Comparison of ENCODE assay signal across 1 cellular context in genomic region chr17:33942414-33942813, GRCh38.
A peak's percentile ranks its signal among the peaks of the same experiment; 100 is the strongest.
TF ChIP-seq lines count a peak whose summit lies in the region.

No MANE protein-coding gene starts in this region.

TF ChIP-seq in K562, 482 proteins besides CTCF, POLR2A, EP300 and RAD21 (continued from another document and continues in another):
- no peak for TF ChIP-seq CGGBP1 (CRISPR knock-in tag; IDR thresholded peaks at IDR 0.05)
- no peak for TF ChIP-seq ZKSCAN8 (CRISPR knock-in tag; IDR thresholded peaks at IDR 0.05)
- no peak for TF ChIP-seq NFYB (IDR thresholded peaks at IDR 0.05; ENCODE audit: extremely low read depth, insufficient read length)
- TF ChIP-seq ZNF12 (CRISPR knock-in tag; IDR thresholded peaks at IDR 0.05), result no peak
- no peak for TF ChIP-seq PHB (CRISPR knock-in tag; IDR thresholded peaks at IDR 0.05)
- no peak for TF ChIP-seq KAT8 (IDR thresholded peaks at IDR 0.05; ENCODE audit: low read depth)
- TF ChIP-seq ARNT (IDR thresholded peaks at IDR 0.05), result no peak
- no peak for TF ChIP-seq KDM4B (IDR thresholded peaks at IDR 0.05; ENCODE audit: borderline replicate concordance in 2 of 2, low read depth in 1 of 2)
- no peak for TF ChIP-seq MCM2 (IDR thresholded peaks at IDR 0.05; ENCODE audit: low read depth)
- TF ChIP-seq NEUROD1 (IDR thresholded peaks at IDR 0.05; ENCODE audit: borderline replicate concordance, low read depth, low read length, partially characterized antibody), result no peak
- no peak for TF ChIP-seq ILK (tag; IDR thresholded peaks at IDR 0.05; ENCODE audit: borderline replicate concordance, low read depth)
- TF ChIP-seq TCF3 (CRISPR knock-in tag; IDR thresholded peaks at IDR 0.05), result no peak
- TF ChIP-seq, protein P1, sequence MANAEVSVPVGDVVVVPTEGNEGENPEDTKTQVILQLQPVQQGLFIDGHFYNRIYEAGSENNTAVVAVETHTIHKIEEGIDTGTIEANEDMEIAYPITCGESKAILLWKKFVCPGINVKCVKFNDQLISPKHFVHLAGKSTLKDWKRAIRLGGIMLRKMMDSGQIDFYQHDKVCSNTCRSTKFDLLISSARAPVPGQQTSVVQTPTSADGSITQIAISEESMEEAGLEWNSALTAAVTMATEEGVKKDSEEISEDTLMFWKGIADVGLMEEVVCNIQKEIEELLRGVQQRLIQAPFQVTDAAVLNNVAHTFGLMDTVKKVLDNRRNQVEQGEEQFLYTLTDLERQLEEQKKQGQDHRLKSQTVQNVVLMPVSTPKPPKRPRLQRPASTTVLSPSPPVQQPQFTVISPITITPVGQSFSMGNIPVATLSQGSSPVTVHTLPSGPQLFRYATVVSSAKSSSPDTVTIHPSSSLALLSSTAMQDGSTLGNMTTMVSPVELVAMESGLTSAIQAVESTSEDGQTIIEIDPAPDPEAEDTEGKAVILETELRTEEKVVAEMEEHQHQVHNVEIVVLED (CRISPR knock-in tag; IDR thresholded peaks at IDR 0.05), result no peak
- no peak for TF ChIP-seq RERE (CRISPR knock-in tag; IDR thresholded peaks at IDR 0.05; ENCODE audit: borderline replicate concordance)
- no peak for TF ChIP-seq SMAD2 (IDR thresholded peaks at IDR 0.05; ENCODE audit: low read depth, low read length)
- TF ChIP-seq ZNF507 (tag; conservative IDR thresholded peaks at IDR 0.05), result no peak
- TF ChIP-seq ZNF347 (CRISPR knock-in tag; IDR thresholded peaks at IDR 0.05; ENCODE audit: low read depth), result no peak
- TF ChIP-seq, protein P2, sequence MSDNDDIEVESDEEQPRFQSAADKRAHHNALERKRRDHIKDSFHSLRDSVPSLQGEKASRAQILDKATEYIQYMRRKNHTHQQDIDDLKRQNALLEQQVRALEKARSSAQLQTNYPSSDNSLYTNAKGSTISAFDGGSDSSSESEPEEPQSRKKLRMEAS (CRISPR knock-in tag; IDR thresholded peaks at IDR 0.05), result no peak
- no peak for TF ChIP-seq ZNF561 (CRISPR knock-in tag; conservative IDR thresholded peaks at IDR 0.05)
- no peak for TF ChIP-seq TCF7 (IDR thresholded peaks at IDR 0.05; ENCODE audit: borderline replicate concordance)
- peak; percentile 80 for TF ChIP-seq SMARCC2 (IDR thresholded peaks at IDR 0.05; ENCODE audit: low read depth)
- no peak for TF ChIP-seq HNRNPUL1 (IDR thresholded peaks at IDR 0.05; ENCODE audit: low read length)
- TF ChIP-seq, protein P3, sequence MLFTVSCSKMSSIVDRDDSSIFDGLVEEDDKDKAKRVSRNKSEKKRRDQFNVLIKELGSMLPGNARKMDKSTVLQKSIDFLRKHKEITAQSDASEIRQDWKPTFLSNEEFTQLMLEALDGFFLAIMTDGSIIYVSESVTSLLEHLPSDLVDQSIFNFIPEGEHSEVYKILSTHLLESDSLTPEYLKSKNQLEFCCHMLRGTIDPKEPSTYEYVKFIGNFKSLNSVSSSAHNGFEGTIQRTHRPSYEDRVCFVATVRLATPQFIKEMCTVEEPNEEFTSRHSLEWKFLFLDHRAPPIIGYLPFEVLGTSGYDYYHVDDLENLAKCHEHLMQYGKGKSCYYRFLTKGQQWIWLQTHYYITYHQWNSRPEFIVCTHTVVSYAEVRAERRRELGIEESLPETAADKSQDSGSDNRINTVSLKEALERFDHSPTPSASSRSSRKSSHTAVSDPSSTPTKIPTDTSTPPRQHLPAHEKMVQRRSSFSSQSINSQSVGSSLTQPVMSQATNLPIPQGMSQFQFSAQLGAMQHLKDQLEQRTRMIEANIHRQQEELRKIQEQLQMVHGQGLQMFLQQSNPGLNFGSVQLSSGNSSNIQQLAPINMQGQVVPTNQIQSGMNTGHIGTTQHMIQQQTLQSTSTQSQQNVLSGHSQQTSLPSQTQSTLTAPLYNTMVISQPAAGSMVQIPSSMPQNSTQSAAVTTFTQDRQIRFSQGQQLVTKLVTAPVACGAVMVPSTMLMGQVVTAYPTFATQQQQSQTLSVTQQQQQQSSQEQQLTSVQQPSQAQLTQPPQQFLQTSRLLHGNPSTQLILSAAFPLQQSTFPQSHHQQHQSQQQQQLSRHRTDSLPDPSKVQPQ (CRISPR knock-in tag; IDR thresholded peaks at IDR 0.05; ENCODE audit: borderline replicate concordance), result no peak
- TF ChIP-seq KHSRP (IDR thresholded peaks at IDR 0.05), result no peak
- TF ChIP-seq ELF1 (tag; IDR thresholded peaks at IDR 0.05), result no peak
- no peak for TF ChIP-seq MIER1 (IDR thresholded peaks at IDR 0.05; ENCODE audit: low read depth)
- no peak for TF ChIP-seq RBM39 (optimal IDR thresholded peaks at IDR 0.05; ENCODE audit: low read depth, low read length)
- TF ChIP-seq, protein P4, sequence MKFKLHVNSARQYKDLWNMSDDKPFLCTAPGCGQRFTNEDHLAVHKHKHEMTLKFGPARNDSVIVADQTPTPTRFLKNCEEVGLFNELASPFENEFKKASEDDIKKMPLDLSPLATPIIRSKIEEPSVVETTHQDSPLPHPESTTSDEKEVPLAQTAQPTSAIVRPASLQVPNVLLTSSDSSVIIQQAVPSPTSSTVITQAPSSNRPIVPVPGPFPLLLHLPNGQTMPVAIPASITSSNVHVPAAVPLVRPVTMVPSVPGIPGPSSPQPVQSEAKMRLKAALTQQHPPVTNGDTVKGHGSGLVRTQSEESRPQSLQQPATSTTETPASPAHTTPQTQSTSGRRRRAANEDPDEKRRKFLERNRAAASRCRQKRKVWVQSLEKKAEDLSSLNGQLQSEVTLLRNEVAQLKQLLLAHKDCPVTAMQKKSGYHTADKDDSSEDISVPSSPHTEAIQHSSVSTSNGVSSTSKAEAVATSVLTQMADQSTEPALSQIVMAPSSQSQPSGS (CRISPR knock-in tag; IDR thresholded peaks at IDR 0.05), result no peak
- no peak for TF ChIP-seq ZNF174 (CRISPR knock-in tag; IDR thresholded peaks at IDR 0.05)
- no peak for TF ChIP-seq CSDE1 (IDR thresholded peaks at IDR 0.05)
- peak; percentile 64 for TF ChIP-seq MAFK (IDR thresholded peaks at IDR 0.05; ENCODE audit: low read length)
- TF ChIP-seq PURB (CRISPR knock-in tag; IDR thresholded peaks at IDR 0.05; ENCODE audit: low read depth), result no peak
- TF ChIP-seq POLR2G (IDR thresholded peaks at IDR 0.05; ENCODE audit: low read depth, low read length), result no peak
- no peak for TF ChIP-seq TAF7 (tag; IDR thresholded peaks at IDR 0.05)
- no peak for TF ChIP-seq SP1 (CRISPR knock-in tag; IDR thresholded peaks at IDR 0.05)
- no peak for TF ChIP-seq CC2D1A (IDR thresholded peaks at IDR 0.05)
- TF ChIP-seq RBFOX2 (IDR thresholded peaks at IDR 0.05; ENCODE audit: low read depth, low read length), result no peak
- TF ChIP-seq CTBP1 (IDR thresholded peaks at IDR 0.05; ENCODE audit: borderline replicate concordance), result peak; percentile 48; the same call in 1 of the 2 replicates
- TF ChIP-seq ZNF586 (CRISPR knock-in tag; conservative IDR thresholded peaks at IDR 0.05), result no peak
- no peak for TF ChIP-seq ZBTB40 (IDR thresholded peaks at IDR 0.05)
- TF ChIP-seq ZBTB40 (CRISPR knock-in tag; IDR thresholded peaks at IDR 0.05), result no peak
- no peak for TF ChIP-seq SMAD1 (IDR thresholded peaks at IDR 0.05; ENCODE audit: low read depth, low read length, partially characterized antibody)
- TF ChIP-seq ZNF668 (CRISPR knock-in tag; IDR thresholded peaks at IDR 0.05), result no peak
- no peak for TF ChIP-seq HEY1 (CRISPR knock-in tag; IDR thresholded peaks at IDR 0.05; ENCODE audit: borderline replicate concordance)
- TF ChIP-seq, protein P5, sequence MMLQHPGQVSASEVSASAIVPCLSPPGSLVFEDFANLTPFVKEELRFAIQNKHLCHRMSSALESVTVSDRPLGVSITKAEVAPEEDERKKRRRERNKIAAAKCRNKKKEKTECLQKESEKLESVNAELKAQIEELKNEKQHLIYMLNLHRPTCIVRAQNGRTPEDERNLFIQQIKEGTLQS (IDR thresholded peaks at IDR 0.05), result peak; percentile 99
- TF ChIP-seq, protein P5 (CRISPR knock-in tag; conservative IDR thresholded peaks at IDR 0.05), result peak; percentile 98
